In the genomic region with DNA sequence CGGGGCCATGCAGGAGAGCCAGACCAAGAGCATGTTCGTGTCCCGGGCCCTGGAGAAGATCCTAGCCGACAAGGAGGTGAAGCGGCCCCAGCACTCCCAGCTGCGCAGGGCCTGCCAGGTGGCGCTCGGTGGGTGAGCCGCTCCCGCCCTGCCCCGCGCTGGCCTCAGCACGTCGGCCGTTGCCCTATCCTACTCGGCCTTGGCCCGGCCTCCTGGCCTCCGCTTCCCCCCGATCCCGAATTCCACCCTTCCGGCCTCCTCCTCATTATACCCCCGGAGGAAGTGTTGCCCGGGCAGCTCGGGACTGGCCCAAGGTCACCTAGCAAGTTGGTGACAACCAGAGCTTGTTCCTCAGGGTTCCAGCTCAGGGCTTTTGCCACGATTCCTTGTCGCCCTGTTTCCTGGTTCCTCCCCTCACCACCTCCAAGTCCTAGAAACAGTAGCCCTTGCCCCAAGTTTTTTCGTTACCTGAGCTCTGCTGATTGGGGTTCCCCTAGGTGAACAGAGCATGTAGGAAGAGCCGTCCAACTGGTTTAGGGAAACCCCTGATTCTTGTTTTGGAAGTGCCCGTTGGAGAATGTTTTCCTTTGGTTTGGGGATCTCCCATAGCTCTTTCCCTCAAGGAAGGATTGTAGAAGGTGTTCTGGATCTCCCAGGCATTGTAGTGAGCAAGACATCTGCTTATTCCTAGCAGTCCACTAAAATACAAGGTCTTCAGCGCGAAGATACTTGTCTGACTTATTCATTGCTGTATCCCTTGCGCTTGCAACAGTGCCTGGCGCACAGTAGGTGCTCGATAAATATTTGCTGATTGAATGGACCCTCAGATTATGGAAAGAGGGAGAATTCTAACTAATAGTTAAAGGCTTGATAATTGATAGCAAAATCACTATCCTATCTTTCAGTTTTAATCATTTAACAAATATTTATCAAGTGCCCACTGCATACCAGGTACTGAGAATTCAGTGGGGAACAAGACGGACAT, we compare ENCODE assay signal across 1 cellular context.
TF ChIP-seq lines count a peak whose summit lies in the region.

No MANE protein-coding gene starts in this region.

TF ChIP-seq in HepG2, 621 proteins besides CTCF, POLR2A, EP300 and RAD21 (continued from another document and continues in another):
- TF ChIP-seq HES4 (CRISPR knock-in tag; IDR thresholded peaks at IDR 0.05; ENCODE audit: borderline replicate concordance), result peak; percentile 3; the same call in 1 of the 2 replicates
- TF ChIP-seq FOXP1 (IDR thresholded peaks at IDR 0.05), result no peak
- TF ChIP-seq FOXP1 (CRISPR knock-in tag; IDR thresholded peaks at IDR 0.05), result no peak
- TF ChIP-seq EED (CRISPR knock-in tag; IDR thresholded peaks at IDR 0.05), result peak; percentile 61; the same call in 1 of the 2 replicates
- TF ChIP-seq ZNF550 (CRISPR knock-in tag; IDR thresholded peaks at IDR 0.05; ENCODE audit: borderline replicate concordance), result no peak
- TF ChIP-seq SMYD3 (CRISPR knock-in tag; IDR thresholded peaks at IDR 0.05), result no peak; the same call in 1 of the 2 replicates
- TF ChIP-seq ISL2 (CRISPR knock-in tag; IDR thresholded peaks at IDR 0.05), result no peak; the same call in 1 of the 2 replicates
- no peak for TF ChIP-seq SMARCC2 (IDR thresholded peaks at IDR 0.05)
- 0 out of 2 replicates have a peak, but pooled peaks have one; percentile 88 for TF ChIP-seq PAWR (CRISPR knock-in tag; IDR thresholded peaks at IDR 0.05; ENCODE audit: borderline replicate concordance)
- no peak for TF ChIP-seq NFYB (CRISPR knock-in tag; IDR thresholded peaks at IDR 0.05)
- TF ChIP-seq, protein P1, sequence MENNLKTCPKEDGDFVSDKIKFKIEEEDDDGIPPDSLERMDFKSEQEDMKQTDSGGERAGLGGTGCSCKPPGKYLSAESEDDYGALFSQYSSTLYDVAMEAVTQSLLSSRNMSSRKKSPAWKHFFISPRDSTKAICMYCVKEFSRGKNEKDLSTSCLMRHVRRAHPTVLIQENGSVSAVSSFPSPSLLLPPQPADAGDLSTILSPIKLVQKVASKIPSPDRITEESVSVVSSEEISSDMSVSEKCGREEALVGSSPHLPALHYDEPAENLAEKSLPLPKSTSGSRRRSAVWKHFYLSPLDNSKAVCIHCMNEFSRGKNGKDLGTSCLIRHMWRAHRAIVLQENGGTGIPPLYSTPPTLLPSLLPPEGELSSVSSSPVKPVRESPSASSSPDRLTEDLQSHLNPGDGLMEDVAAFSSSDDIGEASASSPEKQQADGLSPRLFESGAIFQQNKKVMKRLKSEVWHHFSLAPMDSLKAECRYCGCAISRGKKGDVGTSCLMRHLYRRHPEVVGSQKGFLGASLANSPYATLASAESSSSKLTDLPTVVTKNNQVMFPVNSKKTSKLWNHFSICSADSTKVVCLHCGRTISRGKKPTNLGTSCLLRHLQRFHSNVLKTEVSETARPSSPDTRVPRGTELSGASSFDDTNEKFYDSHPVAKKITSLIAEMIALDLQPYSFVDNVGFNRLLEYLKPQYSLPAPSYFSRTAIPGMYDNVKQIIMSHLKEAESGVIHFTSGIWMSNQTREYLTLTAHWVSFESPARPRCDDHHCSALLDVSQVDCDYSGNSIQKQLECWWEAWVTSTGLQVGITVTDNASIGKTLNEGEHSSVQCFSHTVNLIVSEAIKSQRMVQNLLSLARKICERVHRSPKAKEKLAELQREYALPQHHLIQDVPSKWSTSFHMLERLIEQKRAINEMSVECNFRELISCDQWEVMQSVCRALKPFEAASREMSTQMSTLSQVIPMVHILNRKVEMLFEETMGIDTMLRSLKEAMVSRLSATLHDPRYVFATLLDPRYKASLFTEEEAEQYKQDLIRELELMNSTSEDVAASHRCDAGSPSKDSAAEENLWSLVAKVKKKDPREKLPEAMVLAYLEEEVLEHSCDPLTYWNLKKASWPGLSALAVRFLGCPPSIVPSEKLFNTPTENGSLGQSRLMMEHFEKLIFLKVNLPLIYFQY (CRISPR knock-in tag; IDR thresholded peaks at IDR 0.05; ENCODE audit: borderline replicate concordance), result no peak
- TF ChIP-seq FOXO1 (CRISPR knock-in tag; IDR thresholded peaks at IDR 0.05), result peak; percentile 8
- no peak; the same call in 1 of the 2 replicates for TF ChIP-seq RXRB (CRISPR knock-in tag; IDR thresholded peaks at IDR 0.05; ENCODE audit: borderline replicate concordance)
- TF ChIP-seq YEATS2 (CRISPR knock-in tag; IDR thresholded peaks at IDR 0.05; ENCODE audit: borderline replicate concordance), result no peak
- no peak; the same call in 1 of the 2 replicates for TF ChIP-seq TARDBP (CRISPR knock-in tag; IDR thresholded peaks at IDR 0.05)
- TF ChIP-seq ZMYM4 (CRISPR knock-in tag; IDR thresholded peaks at IDR 0.05), result peak; percentile 3; the same call in 1 of the 2 replicates
- TF ChIP-seq ZNF569 (CRISPR knock-in tag; IDR thresholded peaks at IDR 0.05; ENCODE audit: borderline replicate concordance), result no peak
- peak; percentile 13; the same call in 1 of the 2 replicates for TF ChIP-seq POLR2AphosphoS5 (IDR thresholded peaks at IDR 0.05; ENCODE audit: low read depth, low read length)
- peak; percentile 99 for TF ChIP-seq ZFY (CRISPR knock-in tag; IDR thresholded peaks at IDR 0.05)
- no peak; the same call in 1 of the 2 replicates for TF ChIP-seq ZNF124 (CRISPR knock-in tag; IDR thresholded peaks at IDR 0.05)
- TF ChIP-seq, protein P2, sequence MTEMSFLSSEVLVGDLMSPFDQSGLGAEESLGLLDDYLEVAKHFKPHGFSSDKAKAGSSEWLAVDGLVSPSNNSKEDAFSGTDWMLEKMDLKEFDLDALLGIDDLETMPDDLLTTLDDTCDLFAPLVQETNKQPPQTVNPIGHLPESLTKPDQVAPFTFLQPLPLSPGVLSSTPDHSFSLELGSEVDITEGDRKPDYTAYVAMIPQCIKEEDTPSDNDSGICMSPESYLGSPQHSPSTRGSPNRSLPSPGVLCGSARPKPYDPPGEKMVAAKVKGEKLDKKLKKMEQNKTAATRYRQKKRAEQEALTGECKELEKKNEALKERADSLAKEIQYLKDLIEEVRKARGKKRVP (CRISPR knock-in tag; IDR thresholded peaks at IDR 0.05), result no peak
- TF ChIP-seq SIX4 (CRISPR knock-in tag; IDR thresholded peaks at IDR 0.05), result no peak
- TF ChIP-seq, protein P3, sequence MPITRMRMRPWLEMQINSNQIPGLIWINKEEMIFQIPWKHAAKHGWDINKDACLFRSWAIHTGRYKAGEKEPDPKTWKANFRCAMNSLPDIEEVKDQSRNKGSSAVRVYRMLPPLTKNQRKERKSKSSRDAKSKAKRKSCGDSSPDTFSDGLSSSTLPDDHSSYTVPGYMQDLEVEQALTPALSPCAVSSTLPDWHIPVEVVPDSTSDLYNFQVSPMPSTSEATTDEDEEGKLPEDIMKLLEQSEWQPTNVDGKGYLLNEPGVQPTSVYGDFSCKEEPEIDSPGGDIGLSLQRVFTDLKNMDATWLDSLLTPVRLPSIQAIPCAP (CRISPR knock-in tag; IDR thresholded peaks at IDR 0.05; ENCODE audit: low read depth), result no peak
- TF ChIP-seq, protein P4, sequence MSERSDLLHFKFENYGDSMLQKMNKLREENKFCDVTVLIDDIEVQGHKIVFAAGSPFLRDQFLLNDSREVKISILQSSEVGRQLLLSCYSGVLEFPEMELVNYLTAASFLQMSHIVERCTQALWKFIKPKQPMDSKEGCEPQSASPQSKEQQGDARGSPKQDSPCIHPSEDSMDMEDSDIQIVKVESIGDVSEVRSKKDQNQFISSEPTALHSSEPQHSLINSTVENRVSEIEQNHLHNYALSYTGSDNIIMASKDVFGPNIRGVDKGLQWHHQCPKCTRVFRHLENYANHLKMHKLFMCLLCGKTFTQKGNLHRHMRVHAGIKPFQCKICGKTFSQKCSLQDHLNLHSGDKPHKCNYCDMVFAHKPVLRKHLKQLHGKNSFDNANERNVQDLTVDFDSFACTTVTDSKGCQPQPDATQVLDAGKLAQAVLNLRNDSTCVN (CRISPR knock-in tag; IDR thresholded peaks at IDR 0.05; ENCODE audit: borderline replicate concordance), result peak; percentile 40
- peak; percentile 67; the same call in 1 of the 2 replicates for TF ChIP-seq HNRNPL (IDR thresholded peaks at IDR 0.05; ENCODE audit: low read depth, low read length)
- TF ChIP-seq, protein P5, sequence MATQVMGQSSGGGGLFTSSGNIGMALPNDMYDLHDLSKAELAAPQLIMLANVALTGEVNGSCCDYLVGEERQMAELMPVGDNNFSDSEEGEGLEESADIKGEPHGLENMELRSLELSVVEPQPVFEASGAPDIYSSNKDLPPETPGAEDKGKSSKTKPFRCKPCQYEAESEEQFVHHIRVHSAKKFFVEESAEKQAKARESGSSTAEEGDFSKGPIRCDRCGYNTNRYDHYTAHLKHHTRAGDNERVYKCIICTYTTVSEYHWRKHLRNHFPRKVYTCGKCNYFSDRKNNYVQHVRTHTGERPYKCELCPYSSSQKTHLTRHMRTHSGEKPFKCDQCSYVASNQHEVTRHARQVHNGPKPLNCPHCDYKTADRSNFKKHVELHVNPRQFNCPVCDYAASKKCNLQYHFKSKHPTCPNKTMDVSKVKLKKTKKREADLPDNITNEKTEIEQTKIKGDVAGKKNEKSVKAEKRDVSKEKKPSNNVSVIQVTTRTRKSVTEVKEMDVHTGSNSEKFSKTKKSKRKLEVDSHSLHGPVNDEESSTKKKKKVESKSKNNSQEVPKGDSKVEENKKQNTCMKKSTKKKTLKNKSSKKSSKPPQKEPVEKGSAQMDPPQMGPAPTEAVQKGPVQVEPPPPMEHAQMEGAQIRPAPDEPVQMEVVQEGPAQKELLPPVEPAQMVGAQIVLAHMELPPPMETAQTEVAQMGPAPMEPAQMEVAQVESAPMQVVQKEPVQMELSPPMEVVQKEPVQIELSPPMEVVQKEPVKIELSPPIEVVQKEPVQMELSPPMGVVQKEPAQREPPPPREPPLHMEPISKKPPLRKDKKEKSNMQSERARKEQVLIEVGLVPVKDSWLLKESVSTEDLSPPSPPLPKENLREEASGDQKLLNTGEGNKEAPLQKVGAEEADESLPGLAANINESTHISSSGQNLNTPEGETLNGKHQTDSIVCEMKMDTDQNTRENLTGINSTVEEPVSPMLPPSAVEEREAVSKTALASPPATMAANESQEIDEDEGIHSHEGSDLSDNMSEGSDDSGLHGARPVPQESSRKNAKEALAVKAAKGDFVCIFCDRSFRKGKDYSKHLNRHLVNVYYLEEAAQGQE (IDR thresholded peaks at IDR 0.05; ENCODE audit: borderline replicate concordance in 1 of 2, low read depth in 1 of 2, low read length in 2 of 2), result 0 out of 4 replicates have a peak, but pooled peaks of 1 of the 2 experiments have one; percentile 8
- no peak for TF ChIP-seq NAIF1 (CRISPR knock-in tag; IDR thresholded peaks at IDR 0.05; ENCODE audit: borderline replicate concordance)
- no peak for TF ChIP-seq JUNB (CRISPR knock-in tag; IDR thresholded peaks at IDR 0.05; ENCODE audit: borderline replicate concordance)
- TF ChIP-seq, protein P6, sequence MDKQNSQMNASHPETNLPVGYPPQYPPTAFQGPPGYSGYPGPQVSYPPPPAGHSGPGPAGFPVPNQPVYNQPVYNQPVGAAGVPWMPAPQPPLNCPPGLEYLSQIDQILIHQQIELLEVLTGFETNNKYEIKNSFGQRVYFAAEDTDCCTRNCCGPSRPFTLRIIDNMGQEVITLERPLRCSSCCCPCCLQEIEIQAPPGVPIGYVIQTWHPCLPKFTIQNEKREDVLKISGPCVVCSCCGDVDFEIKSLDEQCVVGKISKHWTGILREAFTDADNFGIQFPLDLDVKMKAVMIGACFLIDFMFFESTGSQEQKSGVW (CRISPR knock-in tag; IDR thresholded peaks at IDR 0.05; ENCODE audit: borderline replicate concordance), result no peak
- no peak; the same call in 1 of the 2 replicates for TF ChIP-seq ZNF558 (CRISPR knock-in tag; IDR thresholded peaks at IDR 0.05; ENCODE audit: borderline replicate concordance)
- TF ChIP-seq ZNF589 (CRISPR knock-in tag; conservative IDR thresholded peaks at IDR 0.05), result no peak
- TF ChIP-seq RNF2 (conservative IDR thresholded peaks at IDR 0.05; ENCODE audit: low read depth), result no peak; the same call in none of the 2 replicates
- TF ChIP-seq ZNF143 (CRISPR knock-in tag; IDR thresholded peaks at IDR 0.05), result peak; percentile 83
- TF ChIP-seq ZNF878 (CRISPR knock-in tag; IDR thresholded peaks at IDR 0.05), result peak; percentile 20; the same call in 1 of the 2 replicates
- TF ChIP-seq MYNN (CRISPR knock-in tag; IDR thresholded peaks at IDR 0.05; ENCODE audit: low read depth), result no peak
- peak; percentile 62 for TF ChIP-seq HOXD1 (CRISPR knock-in tag; IDR thresholded peaks at IDR 0.05)
- TF ChIP-seq, protein P7, sequence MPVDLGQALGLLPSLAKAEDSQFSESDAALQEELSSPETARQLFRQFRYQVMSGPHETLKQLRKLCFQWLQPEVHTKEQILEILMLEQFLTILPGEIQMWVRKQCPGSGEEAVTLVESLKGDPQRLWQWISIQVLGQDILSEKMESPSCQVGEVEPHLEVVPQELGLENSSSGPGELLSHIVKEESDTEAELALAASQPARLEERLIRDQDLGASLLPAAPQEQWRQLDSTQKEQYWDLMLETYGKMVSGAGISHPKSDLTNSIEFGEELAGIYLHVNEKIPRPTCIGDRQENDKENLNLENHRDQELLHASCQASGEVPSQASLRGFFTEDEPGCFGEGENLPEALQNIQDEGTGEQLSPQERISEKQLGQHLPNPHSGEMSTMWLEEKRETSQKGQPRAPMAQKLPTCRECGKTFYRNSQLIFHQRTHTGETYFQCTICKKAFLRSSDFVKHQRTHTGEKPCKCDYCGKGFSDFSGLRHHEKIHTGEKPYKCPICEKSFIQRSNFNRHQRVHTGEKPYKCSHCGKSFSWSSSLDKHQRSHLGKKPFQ (CRISPR knock-in tag; IDR thresholded peaks at IDR 0.05; ENCODE audit: insufficient replicate concordance), result no peak
- TF ChIP-seq, protein P8, sequence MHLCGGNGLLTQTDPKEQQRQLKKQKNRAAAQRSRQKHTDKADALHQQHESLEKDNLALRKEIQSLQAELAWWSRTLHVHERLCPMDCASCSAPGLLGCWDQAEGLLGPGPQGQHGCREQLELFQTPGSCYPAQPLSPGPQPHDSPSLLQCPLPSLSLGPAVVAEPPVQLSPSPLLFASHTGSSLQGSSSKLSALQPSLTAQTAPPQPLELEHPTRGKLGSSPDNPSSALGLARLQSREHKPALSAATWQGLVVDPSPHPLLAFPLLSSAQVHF (CRISPR knock-in tag; IDR thresholded peaks at IDR 0.05), result peak; percentile 4; the same call in 1 of the 2 replicates
- no peak for TF ChIP-seq KAT8 (CRISPR knock-in tag; IDR thresholded peaks at IDR 0.05)
- TF ChIP-seq ZBTB1 (CRISPR knock-in tag; IDR thresholded peaks at IDR 0.05; ENCODE audit: borderline replicate concordance), result no peak
- no peak; the same call in 1 of the 2 replicates for TF ChIP-seq ZSCAN30 (CRISPR knock-in tag; IDR thresholded peaks at IDR 0.05)
- TF ChIP-seq SP5 (CRISPR knock-in tag; IDR thresholded peaks at IDR 0.05; ENCODE audit: borderline replicate concordance, low read depth), result no peak
- TF ChIP-seq ZNF598 (CRISPR knock-in tag; IDR thresholded peaks at IDR 0.05; ENCODE audit: borderline replicate concordance), result peak; percentile 94; the same call in 1 of the 2 replicates
- peak; percentile 68 for TF ChIP-seq ETV5 (CRISPR knock-in tag; IDR thresholded peaks at IDR 0.05; ENCODE audit: borderline replicate concordance)
- TF ChIP-seq, protein P9, sequence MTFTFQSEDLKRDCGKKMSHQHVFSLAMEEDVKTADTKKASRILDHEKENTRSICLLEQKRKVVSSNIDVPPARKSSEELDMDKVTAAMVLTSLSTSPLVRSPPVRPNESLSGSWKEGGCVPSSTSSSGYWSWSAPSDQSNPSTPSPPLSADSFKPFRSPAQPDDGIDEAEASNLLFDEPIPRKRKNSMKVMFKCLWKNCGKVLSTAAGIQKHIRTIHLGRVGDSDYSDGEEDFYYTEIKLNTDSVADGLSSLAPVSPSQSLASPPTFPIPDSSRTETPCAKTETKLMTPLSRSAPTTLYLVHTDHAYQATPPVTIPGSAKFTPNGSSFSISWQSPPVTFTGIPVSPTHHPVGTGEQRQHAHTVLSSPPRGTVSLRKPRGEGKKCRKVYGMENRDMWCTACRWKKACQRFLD (CRISPR knock-in tag; IDR thresholded peaks at IDR 0.05; ENCODE audit: borderline replicate concordance), result no peak; the same call in 1 of the 2 replicates
- TF ChIP-seq ZNF572 (CRISPR knock-in tag; IDR thresholded peaks at IDR 0.05), result peak; percentile 93; the same call in 1 of the 2 replicates
- no peak; the same call in 1 of the 2 replicates for TF ChIP-seq SOX5 (CRISPR knock-in tag; IDR thresholded peaks at IDR 0.05; ENCODE audit: borderline replicate concordance)
- TF ChIP-seq NBN (conservative IDR thresholded peaks at IDR 0.05), result no peak
